Comparison of ENCODE assay signal across 1 cellular context in genomic region chr12:46674126-46674525, GRCh38.
TF ChIP-seq lines count a peak whose summit lies in the region.

No MANE protein-coding gene starts in this region.

TF ChIP-seq in H1, 55 proteins besides CTCF, POLR2A, EP300 and RAD21:
- no peak for TF ChIP-seq GABPA (IDR thresholded peaks at IDR 0.05; ENCODE audit: borderline replicate concordance, insufficient read depth, low read length)
- no peak for TF ChIP-seq SIN3A (conservative IDR thresholded peaks at IDR 0.05 in 1 of 2, IDR thresholded peaks at IDR 0.05 in 1 of 2; ENCODE audit: low read depth in 1 of 2, low read length in 2 of 2)
- no peak for TF ChIP-seq HDAC6 (IDR thresholded peaks at IDR 0.05; ENCODE audit: low read depth, low read length)
- TF ChIP-seq ZNF274 (IDR thresholded peaks at IDR 0.05; ENCODE audit: borderline replicate concordance, extremely low read depth, low read length): no peak
- no peak for TF ChIP-seq CEBPB (IDR thresholded peaks at IDR 0.05; ENCODE audit: low read depth, low read length)
- no peak for TF ChIP-seq CHD2 (IDR thresholded peaks at IDR 0.05; ENCODE audit: low read length)
- TF ChIP-seq FOSL1 (IDR thresholded peaks at IDR 0.05; ENCODE audit: insufficient read depth, low read depth, low read length): no peak
- TF ChIP-seq BRCA1 (IDR thresholded peaks at IDR 0.05; ENCODE audit: low read depth, low read length): no peak
- no peak for TF ChIP-seq RNF2 (IDR thresholded peaks at IDR 0.05; ENCODE audit: borderline replicate concordance, low read depth, low read length, missing control alignments, poor library complexity, severe bottlenecking)
- no peak for TF ChIP-seq USF2 (IDR thresholded peaks at IDR 0.05; ENCODE audit: low read length)
- TF ChIP-seq SIRT6 (IDR thresholded peaks at IDR 0.05; ENCODE audit: low read length): no peak
- TF ChIP-seq ASH2L (IDR thresholded peaks at IDR 0.05; ENCODE audit: low read length): no peak
- TF ChIP-seq ATF2 (IDR thresholded peaks at IDR 0.05; ENCODE audit: low read length): no peak
- no peak for TF ChIP-seq SAP30 (IDR thresholded peaks at IDR 0.05; ENCODE audit: insufficient read depth, insufficient replicate concordance, low read length)
- TF ChIP-seq SP2 (IDR thresholded peaks at IDR 0.05; ENCODE audit: low read length): no peak
